Comparison of ENCODE assay signal across 36 cellular contexts in genomic region chrX:110114260-110114776, GRCh38.
"Had no signal": no experiment of that assay in that cellular context is flagged by ENCODE, and none has a peak within 500 bp of the region (broad histone marks: within the 10 kb centered on the region; RNA-seq: fewer than 3 reads in every experiment).

No MANE protein-coding gene starts in this region.

- H3K36me3 ChIP-seq: adrenal gland, breast epithelium, SJCRH30 had no signal

- H3K36me3 Mint-ChIP-seq: activated naive CD4-positive, alpha-beta T cell treated with anti-CD3 and anti-CD28 coated beads, Interleukin-2, amount 50 U/mL, for 72 hours had no signal

- H3K9me3 Mint-ChIP-seq: activated CD4-positive, alpha-beta T cell treated with anti-CD3 and anti-CD28 coated beads, Interleukin-2, amount 10 ng/mL, durations not matched to agents 7 days and 5 days; activated naive CD4-positive, alpha-beta T cell treated with anti-CD3 and anti-CD28 coated beads for 36 hours; activated naive CD4-positive, alpha-beta T cell treated with anti-CD3 and anti-CD28 coated beads, Interleukin-2, amount 50 U/mL, for 72 hours; activated T-cell treated with anti-CD3 and anti-CD28 coated beads, Interleukin-2, amount 50 U/mL, for 4 hours; activated T-helper 1 cell treated with anti-CD3 and anti-CD28 coated beads, Interleukin-12 subunit alpha, Interleukin-12 subunit beta, Interleukin-2, Interleukin-4 antibody, amounts not matched to agents 30 ng/mL and 10 ng/mL and 1 ng/mL, durations not matched to agents 14 hours and 24 hours and 36 hours; T-helper 1 cell treated with Interleukin-12 subunit alpha and Interleukin-12 subunit beta and Interleukin-4 antibody, amounts not matched to agents 30 μg/mL and 1 μg/mL, for 36 hours; T-helper 2 cell treated with Interferon-gamma antibody and Interleukin-4, amounts not matched to agents 5 μg/mL and 100 μg/mL, for 36 hours had no signal

- H3K4me3 Mint-ChIP-seq: activated CD4-positive, alpha-beta T cell treated with anti-CD3 and anti-CD28 coated beads for 36 hours; activated CD4-positive, alpha-beta T cell treated with anti-CD3 and anti-CD28 coated beads, Interleukin-2, amount 10 ng/mL, durations not matched to agents 7 days and 5 days; activated CD8-positive, alpha-beta T cell treated with anti-CD3 and anti-CD28 coated beads, Interleukin-2, amount 10 ng/mL, durations not matched to agents 7 days and 5 days; activated naive CD4-positive, alpha-beta T cell treated with anti-CD3 and anti-CD28 coated beads for 36 hours; activated T-cell treated with anti-CD3 and anti-CD28 coated beads, Interleukin-2, amount 50 U/mL, for 4 hours; activated T-helper 1 cell treated with anti-CD3 and anti-CD28 coated beads, Interleukin-12 subunit alpha, Interleukin-12 subunit beta, Interleukin-2, Interleukin-4 antibody, amounts not matched to agents 30 ng/mL and 10 ng/mL and 1 ng/mL, durations not matched to agents 14 hours and 24 hours and 36 hours; T-helper 1 cell treated with Interleukin-12 subunit alpha and Interleukin-12 subunit beta and Interleukin-4 antibody, amounts not matched to agents 30 μg/mL and 1 μg/mL, for 36 hours; T-helper 2 cell treated with Interferon-gamma antibody and Interleukin-4, amounts not matched to agents 5 μg/mL and 100 μg/mL, for 36 hours had no signal

- H3K27ac Mint-ChIP-seq: activated CD4-positive, alpha-beta T cell treated with anti-CD3 and anti-CD28 coated beads for 36 hours; activated CD4-positive, alpha-beta T cell treated with anti-CD3 and anti-CD28 coated beads, Interleukin-2, amount 10 ng/mL, durations not matched to agents 7 days and 5 days; activated CD8-positive, alpha-beta T cell treated with anti-CD3 and anti-CD28 coated beads, Interleukin-2, amount 10 ng/mL, durations not matched to agents 7 days and 5 days; activated naive CD4-positive, alpha-beta T cell treated with anti-CD3 and anti-CD28 coated beads for 36 hours; activated T-helper 1 cell treated with anti-CD3 and anti-CD28 coated beads, Interleukin-12 subunit alpha, Interleukin-12 subunit beta, Interleukin-2, Interleukin-4 antibody, amounts not matched to agents 30 ng/mL and 10 ng/mL and 1 ng/mL, durations not matched to agents 14 hours and 24 hours and 36 hours; T-helper 1 cell treated with Interleukin-12 subunit alpha and Interleukin-12 subunit beta and Interleukin-4 antibody, amounts not matched to agents 30 μg/mL and 1 μg/mL, for 36 hours; T-helper 2 cell treated with Interferon-gamma antibody and Interleukin-4, amounts not matched to agents 5 μg/mL and 100 μg/mL, for 36 hours had no signal

- DNase-seq: activated CD4-positive, alpha-beta T cell treated with anti-CD3 and anti-CD28 coated beads for 36 hours; activated CD4-positive, alpha-beta T cell treated with anti-CD3 and anti-CD28 coated beads, Interleukin-2, amount 10 ng/mL, durations not matched to agents 7 days and 5 days; activated CD4-positive, alpha-beta T cell treated with anti-CD3 and anti-CD28 coated beads, Interleukin-2, amount 50 U/mL, for 48 hours; activated CD8-positive, alpha-beta T cell treated with anti-CD3 and anti-CD28 coated beads, Interleukin-2, amount 10 ng/mL, durations not matched to agents 7 days and 5 days; activated gamma-delta T cell treated with Interleukin-2 at 50 U/mL for 16 hours; activated naive CD4-positive, alpha-beta T cell treated with anti-CD3 and anti-CD28 coated beads for 36 hours; activated T-cell treated with anti-CD3 and anti-CD28 coated beads for 4 hours; activated T-cell treated with anti-CD3 and anti-CD28 coated beads, Interleukin-2, amount 50 U/mL, for 4 hours; adrenal gland; body of pancreas; caudate nucleus; IMR-90; Karpas-422; KBM-7; NCI-H1105; NCI-H1417 treated with DMSO at 0.1 percent for 48 hours; NCI-H187 treated with DMSO at 0.1 percent for 48 hours; NCI-H2081; NCI-H2171 treated with DMSO at 0.1 percent for 48 hours; NCI-H226; NCI-H446 treated with DMSO at 0.1 percent for 48 hours; NCI-H524; NCI-H69; NK-92 treated with Interleukin-12 subunit alpha and Interleukin-12 subunit beta, amount 100 ng/mL, for 24 hours; PC-9; SHP77; SJCRH30 had no signal

- ATAC-seq: activated CD4-positive, alpha-beta T cell treated with anti-CD3 and anti-CD28 coated beads for 36 hours; activated CD4-positive, CD25-positive, alpha-beta regulatory T cell treated with anti-CD3 and anti-CD28 coated beads, Interleukin-2, amount 50 U/mL, for 24 hours; activated CD8-positive, alpha-beta T cell treated with anti-CD3 and anti-CD28 coated beads, Interleukin-2, amount 10 ng/mL, durations not matched to agents 7 days and 5 days; activated naive CD4-positive, alpha-beta T cell treated with anti-CD3 and anti-CD28 coated beads, Interleukin-2, amount 50 U/mL, for 72 hours; activated T-cell treated with anti-CD3 and anti-CD28 coated beads, Interleukin-2, amount 50 U/mL, for 4 hours; body of pancreas had no signal

- H2AFZ ChIP-seq: PC-9 had no signal

- H3K4me3 ChIP-seq: adrenal gland, body of pancreas, breast epithelium, PC-9, SJCRH30, SK-N-MC had no signal

- H3K27ac ChIP-seq: adrenal gland, body of pancreas, breast epithelium, PC-9, RWPE1, SJCRH30, SK-N-MC had no signal

- H3K4me2 ChIP-seq: PC-9 had no signal

- H3K27me3 Mint-ChIP-seq: activated CD4-positive, alpha-beta T cell treated with anti-CD3 and anti-CD28 coated beads for 36 hours; activated CD4-positive, alpha-beta T cell treated with anti-CD3 and anti-CD28 coated beads, Interleukin-2, amount 10 ng/mL, durations not matched to agents 7 days and 5 days had no signal

- H3K4me1 ChIP-seq: adrenal gland, breast epithelium, SJCRH30 had no signal

- H3K9me3 ChIP-seq: adrenal gland, body of pancreas, breast epithelium, SJCRH30 had no signal

- H3K27me3 ChIP-seq: adrenal gland, body of pancreas, SJCRH30 had no signal

- FAIRE-seq: RCC 7860 had no signal

- H3K4me1 Mint-ChIP-seq: activated CD4-positive, alpha-beta T cell treated with anti-CD3 and anti-CD28 coated beads for 36 hours; activated CD4-positive, alpha-beta T cell treated with anti-CD3 and anti-CD28 coated beads, Interleukin-2, amount 10 ng/mL, durations not matched to agents 7 days and 5 days had no signal
